9 cellular contexts compared by ENCODE assay signal in the genomic region with DNA sequence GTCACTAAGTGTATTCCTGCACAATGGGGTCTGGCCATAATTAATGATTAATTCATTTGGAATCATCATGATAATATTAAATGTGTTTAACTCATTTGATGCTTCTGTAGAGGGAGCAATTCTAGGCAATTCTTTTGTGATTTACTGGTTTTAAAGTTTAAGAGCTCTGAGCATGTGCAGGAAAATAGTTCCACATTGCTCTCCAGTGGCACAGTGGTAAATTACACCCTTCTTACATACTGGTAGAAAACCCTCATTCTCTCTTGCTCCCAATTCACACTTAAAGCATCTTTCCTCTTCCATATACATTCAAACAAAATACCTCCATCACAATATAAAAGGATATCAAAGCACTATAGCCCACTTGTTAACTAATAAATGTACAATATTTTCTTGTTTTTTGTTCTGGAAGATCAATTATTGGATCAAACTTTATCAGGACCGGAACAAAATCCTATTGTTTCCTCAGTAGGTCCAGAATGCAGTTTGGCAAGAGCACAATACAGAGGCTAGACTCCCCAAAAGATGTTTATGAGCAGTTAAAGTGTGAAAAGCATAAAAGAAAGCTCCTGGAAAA.
DNase-seq lines count a peak whose midpoint lies in the region; ATAC-seq and TF ChIP-seq lines count a peak whose summit lies in the region.
"Had no signal": no experiment of that assay in that cellular context is flagged by ENCODE, and none has a peak within 500 bp of the region (broad histone marks: within the 10 kb centered on the region; RNA-seq: fewer than 3 reads in every experiment).

No MANE protein-coding gene starts in this region.

- H3K9me3 Mint-ChIP-seq in endodermal cell (peaks cover 3% of the 10 kb centered on the region), progenitor cell of endocrine pancreas (ENCODE audit: low read depth) (no peaks in the 10 kb centered on the region)

- ATAC-seq in GM21526 (IDR thresholded peaks at IDR 0.05; ENCODE audit: low FRiP score, unreplicated experiment) (peak; percentile 86), HG03571 (IDR thresholded peaks at IDR 0.05; ENCODE audit: unreplicated experiment) (no peak), GM21723 (IDR thresholded peaks at IDR 0.05; ENCODE audit: unreplicated experiment) (no peak)

- H3K4me1 ChIP-seq in endodermal cell (ENCODE audit: control insufficient read depth, insufficient read depth, low read length): no peaks in the 10 kb centered on the region

- peaks cover 6% of the 10 kb centered on the region for H3K4me1 Mint-ChIP-seq in endodermal cell
- H3K4me1 Mint-ChIP-seq in progenitor cell of endocrine pancreas (ENCODE audit: low read depth): peaks cover 3% of the 10 kb centered on the region
- H3K4me1 Mint-ChIP-seq: IgD-negative memory B cell had no signal

- no peaks in the 10 kb centered on the region for H3K9me3 ChIP-seq in endodermal cell (ENCODE audit: control insufficient read depth, low read length)

- H3K4me3 Mint-ChIP-seq in endodermal cell (no peak overlapping the region), progenitor cell of endocrine pancreas (ENCODE audit: low read depth) (no peak overlapping the region)
- H3K4me3 Mint-ChIP-seq: IgD-negative memory B cell had no signal

- DNase-seq in COR-L47 (lab: John Stamatoyannopoulos, UW): peak; percentile 76
- peak; percentile 48 for DNase-seq in NCI-H2227 treated with DMSO at 0.1 percent for 48 hours (lab: John Stamatoyannopoulos, UW)
- peak; percentile 51 for DNase-seq in endodermal cell
- no peak for DNase-seq in progenitor cell of endocrine pancreas (ENCODE audit: low spot score, unreplicated experiment)
- no peak for DNase-seq in NCI-H2029 (lab: John Stamatoyannopoulos, UW)

- H3K36me3 Mint-ChIP-seq in endodermal cell (ENCODE audit: low read depth): no peaks in the 10 kb centered on the region
- no peaks in the 10 kb centered on the region for H3K36me3 Mint-ChIP-seq in progenitor cell of endocrine pancreas (ENCODE audit: insufficient read depth)
- H3K36me3 Mint-ChIP-seq: IgD-negative memory B cell had no signal

- H3K27ac ChIP-seq in endodermal cell (ENCODE audit: low read depth, low read length): no peak overlapping the region

- no peak overlapping the region for H3K4me3 ChIP-seq in endodermal cell (ENCODE audit: low read length)

- H3K27me3 Mint-ChIP-seq in endodermal cell (ENCODE audit: insufficient read depth) (no peaks in the 10 kb centered on the region), progenitor cell of endocrine pancreas (no peaks in the 10 kb centered on the region)
- H3K27me3 Mint-ChIP-seq: IgD-negative memory B cell had no signal

- no peak overlapping the region for H3K9ac ChIP-seq in endodermal cell (ENCODE audit: extremely low read depth, low read length, poor library complexity, severe bottlenecking)

- no peak overlapping the region for H3K27ac Mint-ChIP-seq in endodermal cell
- H3K27ac Mint-ChIP-seq in progenitor cell of endocrine pancreas: no peak overlapping the region
- H3K27ac Mint-ChIP-seq: IgD-negative memory B cell had no signal

- WGBS in endodermal cell (ENCODE audit: insufficient coverage in 1 of 2, insufficient read length in 1 of 2), 2 experiments: 88 to 100% methylated on average over 1 of the region's 1 CpG

- no peaks in the 10 kb centered on the region for H3K27me3 ChIP-seq in endodermal cell (ENCODE audit: control insufficient read depth, insufficient read depth, low read length, poor library complexity, severe bottlenecking)

- TF ChIP-seq CTCF in endodermal cell (conservative IDR thresholded peaks at IDR 0.05): peak; percentile 83
- peak; percentile 69 for TF ChIP-seq CTCF in progenitor cell of endocrine pancreas (IDR thresholded peaks at IDR 0.05; ENCODE audit: unreplicated experiment)

- no peaks in the 10 kb centered on the region for H3K36me3 ChIP-seq in endodermal cell (ENCODE audit: control insufficient read depth, insufficient read depth, low read length)

Comparison
In these comparisons a context has a peak if more than half of its experiments do, and no peak if none do; other contexts are left out.
1. DNase-seq: peak in COR-L47 (single experiment), NCI-H2227 treated with DMSO at 0.1 percent for 48 hours (single experiment) and endodermal cell (single experiment); none in progenitor cell of endocrine pancreas (single experiment) and NCI-H2029 (single experiment).